In genomic region chr12:57216014-57216891, GRCh38 we compare ENCODE assay signal across 8 cellular contexts. TPM values are rescaled to one million over a fixed set of nuclear protein-coding genes. Genes with fewer than 3 reads are reported as not detected.
DNase-seq lines count a peak whose midpoint lies in the region; ATAC-seq and TF ChIP-seq lines count a peak whose summit lies in the region.

TSS of gene NXPH4 (plus strand) at chr12:57216794. CDS start at chr12:57216970, 176 bp downstream.

- H3K36me3 ChIP-seq in CD8-positive, alpha-beta T cell (ENCODE audit: insufficient read depth, low read length), result no peaks in the 10 kb centered on the region
- peaks cover 0 to 9% (median 3%) of the 10 kb centered on the region in 4 donors for H3K36me3 ChIP-seq in upper lobe of left lung

- CTCF ChIA-PET in CD8-positive, alpha-beta T cell (lab: Charles Lee), result interaction anchor here (1.5 to 11.7 kb wide), 6 partner anchors 9 to 35 kb away, joined by 3 to 526 read pairs (median 53); partner anchors contain the start of genes SHMT2 and STAC3

- peaks cover 46% of the 10 kb centered on the region for H3K4me1 Mint-ChIP-seq in CD8-positive, alpha-beta T cell (ENCODE audit: low read depth)
- peaks cover 58% of the 10 kb centered on the region for H3K4me1 Mint-ChIP-seq in central memory CD8-positive, alpha-beta T cell
- H3K4me1 Mint-ChIP-seq in mesothelial cell of epicardium, result peaks cover 64% of the 10 kb centered on the region

- H3K27ac ChIP-seq in CD8-positive, alpha-beta T cell (ENCODE audit: low read depth, low read length), result no peak within 1 kb of the TSS
- no peak within 1 kb of the TSS for H3K27ac ChIP-seq in upper lobe of left lung

- peaks cover 50% of the 10 kb centered on the region for H3K4me1 ChIP-seq in CD8-positive, alpha-beta T cell (ENCODE audit: insufficient read depth, low read length)
- H3K4me1 ChIP-seq in upper lobe of left lung, result peaks cover 31 to 59% (median 33%) of the 10 kb centered on the region in 4 donors

- H3K27ac Mint-ChIP-seq in CD8-positive, alpha-beta T cell, result peak within 1 kb of the TSS; percentile 60
- peak within 1 kb of the TSS; percentile 69 for H3K27ac Mint-ChIP-seq in central memory CD8-positive, alpha-beta T cell (ENCODE audit: low read depth)
- peak within 1 kb of the TSS; percentile 75 for H3K27ac Mint-ChIP-seq in mesothelial cell of epicardium

- peak within 1 kb of the TSS; percentile 82 for H3K4me3 Mint-ChIP-seq in CD8-positive, alpha-beta T cell
- peak within 1 kb of the TSS; percentile 83 for H3K4me3 Mint-ChIP-seq in central memory CD8-positive, alpha-beta T cell
- H3K4me3 Mint-ChIP-seq in mesothelial cell of epicardium, result peak within 1 kb of the TSS; percentile 81

- no peaks in the 10 kb centered on the region for H3K9me3 Mint-ChIP-seq in CD8-positive, alpha-beta T cell
- no peaks in the 10 kb centered on the region for H3K9me3 Mint-ChIP-seq in central memory CD8-positive, alpha-beta T cell
- H3K9me3 Mint-ChIP-seq in mesothelial cell of epicardium, result no peaks in the 10 kb centered on the region

- intact Hi-C loops in CD8-positive, alpha-beta T cell (cut with DNase I, micrococcal nuclease), result no loop called here

- H3K9me3 ChIP-seq in CD8-positive, alpha-beta T cell (ENCODE audit: low read length), result no peaks in the 10 kb centered on the region
- no peaks in the 10 kb centered on the region for H3K9me3 ChIP-seq in upper lobe of left lung

- H3K27me3 Mint-ChIP-seq in CD8-positive, alpha-beta T cell (ENCODE audit: low read depth), result peaks cover 63% of the 10 kb centered on the region
- H3K27me3 Mint-ChIP-seq in central memory CD8-positive, alpha-beta T cell, result peaks cover 85% of the 10 kb centered on the region
- peaks cover 65% of the 10 kb centered on the region for H3K27me3 Mint-ChIP-seq in mesothelial cell of epicardium (ENCODE audit: low read depth)

- POLR2A ChIA-PET in CD8-positive, alpha-beta T cell (lab: Charles Lee), result interaction anchor here (0.7 to 4.8 kb wide), 3 partner anchors 14 to 537 kb away, joined by 3 to 22 read pairs (median 3); no protein-coding TSS in a partner anchor

- TF ChIP-seq CTCF in CD8-positive, alpha-beta T cell (IDR thresholded peaks at IDR 0.05), result no peak
- TF ChIP-seq CTCF in mesothelial cell of epicardium (IDR thresholded peaks at IDR 0.05; ENCODE audit: unreplicated experiment) (no peak), upper lobe of left lung (IDR thresholded peaks at IDR 0.05) (no peak)

- ATAC-seq in CD8-positive, alpha-beta T cell, result peak; percentile 30
- ATAC-seq in HG02678 (IDR thresholded peaks at IDR 0.05; ENCODE audit: unreplicated experiment) (peak; percentile 28), upper lobe of left lung (ENCODE audit: low FRiP score in 2 of 2) (peak in 1 of 2 donors; percentile 5)
- ATAC-seq in central memory CD8-positive, alpha-beta T cell (replicated peaks; ENCODE audit: extremely low read depth, poor library complexity, severe bottlenecking), result no peak

- H3K27me3 ChIP-seq in CD8-positive, alpha-beta T cell (ENCODE audit: insufficient read depth, low read length), result peaks cover 63% of the 10 kb centered on the region
- peaks cover 3 to 58% (median 41%) of the 10 kb centered on the region in 4 donors for H3K27me3 ChIP-seq in upper lobe of left lung

- DNase-seq in CD8-positive, alpha-beta T cell, result peak in 4 of 7 experiments; percentile 41 to 69 (median 56)
- peak; percentile 49 for DNase-seq in T-helper 22 cell (ENCODE audit: low read depth)
- DNase-seq in central memory CD8-positive, alpha-beta T cell (ENCODE audit: low spot score in 2 of 2), result no peak
- no peak for DNase-seq in mesothelial cell of epicardium (ENCODE audit: low spot score in 2 of 2, unreplicated experiment in 2 of 2)
- peak in 1 of 2 donors; percentile 94 for DNase-seq in upper lobe of left lung
- DNase-seq in cerebellar cortex (ENCODE audit: low spot score), result no peak
- DNase-seq in midbrain (lab: John Stamatoyannopoulos, UW), result no peak

- peak within 1 kb of the TSS; percentile 43 for H3K4me3 ChIP-seq in CD8-positive, alpha-beta T cell (ENCODE audit: low read depth, low read length)
- H3K4me3 ChIP-seq in upper lobe of left lung, result peak within 1 kb of the TSS; percentile 36 to 51 (median 46)

- TF ChIP-seq EP300 in upper lobe of left lung (IDR thresholded peaks at IDR 0.05), result no peak

- TF ChIP-seq POLR2A in upper lobe of left lung (IDR thresholded peaks at IDR 0.05), result no peak

- 1 to 5% methylated on average over 13 to 17 of the region's 99 CpGs for WGBS in upper lobe of left lung, 2 donors

- no peaks in the 10 kb centered on the region for H3K36me3 Mint-ChIP-seq in CD8-positive, alpha-beta T cell
- peaks cover 8% of the 10 kb centered on the region for H3K36me3 Mint-ChIP-seq in central memory CD8-positive, alpha-beta T cell (ENCODE audit: insufficient read depth)
- H3K36me3 Mint-ChIP-seq in mesothelial cell of epicardium, result no peaks in the 10 kb centered on the region

RNA-seq across cellular contexts. Expression of gene NXPH4, which starts in this region (rescaled TPM):
- total RNA-seq in CD8-positive, alpha-beta T cell, result 1 to 10 TPM; 1.4 to 1.7 TPM
- total RNA-seq in mesothelial cell of epicardium, result 3.3 to 3.8 TPM (median 3.6 TPM) in 3 replicates
- total RNA-seq in upper lobe of left lung, result under 1 TPM in 3 of 6 donors, not detected in 3; 0.20 to 0.94 (median 0.22) TPM

Comparison
In these comparisons a context has a peak if more than half of its experiments do, and no peak if none do; other contexts are left out.
1. DNase-seq: peak in CD8-positive, alpha-beta T cell (4 of 7) and T-helper 22 cell (single experiment); none in central memory CD8-positive, alpha-beta T cell (0 of 2), mesothelial cell of epicardium (0 of 2), cerebellar cortex (single experiment) and midbrain (single experiment).
2. Peak in every context shown above with its lines, with median percentiles within 50 percentile points of each other: H3K27ac Mint-ChIP-seq and H3K4me3 Mint-ChIP-seq.